Comparison of ENCODE assay signal across 1 cellular context in the genomic region with DNA sequence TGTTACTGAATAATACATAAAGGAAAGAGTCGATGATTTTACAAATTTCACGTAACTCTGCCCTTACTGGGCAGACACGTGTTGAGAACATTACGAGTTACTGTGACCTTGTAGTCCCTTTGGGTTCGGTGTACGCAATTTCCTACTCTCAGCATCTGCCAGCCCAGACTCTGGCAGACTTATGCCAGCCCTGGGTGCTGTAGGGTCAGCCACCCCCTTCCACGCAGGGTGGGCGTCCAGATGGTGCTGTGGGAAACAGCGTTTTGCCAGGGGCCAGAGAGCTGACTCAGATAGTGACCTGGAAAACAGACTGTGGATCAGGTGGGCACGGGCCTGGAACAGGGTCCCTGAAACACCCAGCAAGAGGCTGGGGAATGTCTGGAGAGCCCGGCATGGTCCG.
TF ChIP-seq lines count a peak whose summit lies in the region.

No MANE protein-coding gene starts in this region.

TF ChIP-seq in IMR-90, 13 proteins besides CTCF, POLR2A, EP300 and RAD21 (continued from another document):
- no peak for TF ChIP-seq SMC3 (IDR thresholded peaks at IDR 0.05; ENCODE audit: low read depth, low read length)
- TF ChIP-seq FOS (IDR thresholded peaks at IDR 0.05; ENCODE audit: low read depth, low read length), result no peak
- TF ChIP-seq RFX5 (IDR thresholded peaks at IDR 0.05; ENCODE audit: low read depth, low read length), result no peak
